Comparison of ENCODE assay signal across 34 cellular contexts in genomic region chr1:234467821-234468220, GRCh38.
"Had no signal": no experiment of that assay in that cellular context is flagged by ENCODE, and none has a peak within 500 bp of the region (broad histone marks: within the 10 kb centered on the region; RNA-seq: fewer than 3 reads in every experiment).

No MANE protein-coding gene starts in this region.

- H3K4me2 ChIP-seq: KMS-11 had no signal

- H3K4me3 ChIP-seq: MG63 had no signal

- H3K9me3 ChIP-seq: MG63 had no signal

- H3K27ac ChIP-seq: KMS-11 had no signal

- H3K27me3 ChIP-seq: MG63 had no signal

- DNase-seq: Karpas-422, Kasumi-1, KG1, MG63, MM.1S, MV-4-11, NCI-H1048, NCI-H1092, NCI-H1092 treated with DMSO at 0.1 percent for 48 hours, NCI-H1105, NCI-H1105 treated with DMSO at 0.1 percent for 48 hours, NCI-H1417, NCI-H1417 treated with DMSO at 0.1 percent for 48 hours, NCI-H1436, NCI-H1436 treated with DMSO at 0.1 percent for 48 hours, NCI-H146, NCI-H1694, NCI-H1694 treated with DMSO at 0.1 percent for 48 hours, NCI-H187, NCI-H187 treated with DMSO at 0.1 percent for 48 hours, NCI-H1930, NCI-H2029, NCI-H2029 treated with DMSO at 0.1 percent for 48 hours, NCI-H2081, NCI-H2081 treated with DMSO at 0.1 percent for 48 hours, NCI-H2107, NCI-H2171, NCI-H2171 treated with DMSO at 0.1 percent for 48 hours, NCI-H2227 treated with DMSO at 0.1 percent for 48 hours, NCI-H226, NCI-H345, NCI-H446, NCI-H446 treated with DMSO at 0.1 percent for 48 hours had no signal

- H3K9ac ChIP-seq: KMS-11 had no signal
